ENCODE assay signal across 8 cellular contexts in genomic region chr15:57560976-57561711, GRCh38. TPM values are rescaled to one million over a fixed set of nuclear protein-coding genes. Genes with fewer than 3 reads are reported as not detected.
DNase-seq lines count a peak whose midpoint lies in the region; ATAC-seq and TF ChIP-seq lines count a peak whose summit lies in the region.

No MANE protein-coding gene starts in this region.

- H3K4me3 ChIP-seq in BE2C (ENCODE audit: low read depth, low read length) = no peak overlapping the region
- H3K4me3 ChIP-seq in left lung = no peak overlapping the region

- peak; percentile 95 for TF ChIP-seq CTCF in BE2C (IDR thresholded peaks at IDR 0.05; ENCODE audit: low read depth, low read length)
- peak; percentile 85 to 89 for TF ChIP-seq CTCF in left lung (IDR thresholded peaks at IDR 0.05)

- DNase-seq in BE2C (peak; percentile 82), NCI-H446 (lab: John Stamatoyannopoulos, UW) (peak; percentile 74 to 88), cerebellar cortex (ENCODE audit: low spot score) (peak; percentile 88), left lung (peak in 1 of 2 donors; percentile 58)
- DNase-seq in activated CD4-positive, alpha-beta T cell treated with anti-CD3 and anti-CD28 coated beads for 1 hour = peak; percentile 41
- peak; percentile 17 to 25 (median 22) for DNase-seq in stimulated activated CD4-positive, alpha-beta T cell treated with anti-CD3 and anti-CD28 coated beads, TNF-alpha, amount 100 ng/mL, for 1 hour (ENCODE audit: low read depth in 3 of 3, low spot score in 1 of 3)

- ATAC-seq in GM19025 (IDR thresholded peaks at IDR 0.05; ENCODE audit: low read depth, unreplicated experiment) = peak; percentile 71
- peak; percentile 83 for ATAC-seq in HG03159 (IDR thresholded peaks at IDR 0.05; ENCODE audit: unreplicated experiment)
- peak; percentile 98 for ATAC-seq in left lung

- H3K27me3 ChIP-seq in BE2C (no peaks in the 10 kb centered on the region), left lung (peaks cover 0 to 8% of the 10 kb centered on the region in 2 donors)

- intact Hi-C loops in left lung (cut with DNase I) = no loop called here

- H3K9me3 ChIP-seq in BE2C = no peaks in the 10 kb centered on the region
- no peaks in the 10 kb centered on the region for H3K9me3 ChIP-seq in left lung

- peaks cover 12% of the 10 kb centered on the region for H3K4me1 ChIP-seq in BE2C
- H3K4me1 ChIP-seq in left lung = peaks cover 2 to 11% of the 10 kb centered on the region in 2 donors

- H3K27ac ChIP-seq in left lung = peak overlapping the region in 1 of 2 donors; percentile 67

- H3K36me3 ChIP-seq in BE2C (no peaks in the 10 kb centered on the region), left lung (no peaks in the 10 kb centered on the region)

RNA-seq across cellular contexts. Expression of gene MYZAP, which starts 30.6 kb away (rescaled TPM):
- 2.6 TPM for polyA plus RNA-seq in BE2C (2012; ENCODE audit: insufficient read depth, insufficient read length, low read depth)
- 10 to 100 TPM; 17.1 to 20.0 TPM for total RNA-seq in left lung
